In the genomic region with DNA sequence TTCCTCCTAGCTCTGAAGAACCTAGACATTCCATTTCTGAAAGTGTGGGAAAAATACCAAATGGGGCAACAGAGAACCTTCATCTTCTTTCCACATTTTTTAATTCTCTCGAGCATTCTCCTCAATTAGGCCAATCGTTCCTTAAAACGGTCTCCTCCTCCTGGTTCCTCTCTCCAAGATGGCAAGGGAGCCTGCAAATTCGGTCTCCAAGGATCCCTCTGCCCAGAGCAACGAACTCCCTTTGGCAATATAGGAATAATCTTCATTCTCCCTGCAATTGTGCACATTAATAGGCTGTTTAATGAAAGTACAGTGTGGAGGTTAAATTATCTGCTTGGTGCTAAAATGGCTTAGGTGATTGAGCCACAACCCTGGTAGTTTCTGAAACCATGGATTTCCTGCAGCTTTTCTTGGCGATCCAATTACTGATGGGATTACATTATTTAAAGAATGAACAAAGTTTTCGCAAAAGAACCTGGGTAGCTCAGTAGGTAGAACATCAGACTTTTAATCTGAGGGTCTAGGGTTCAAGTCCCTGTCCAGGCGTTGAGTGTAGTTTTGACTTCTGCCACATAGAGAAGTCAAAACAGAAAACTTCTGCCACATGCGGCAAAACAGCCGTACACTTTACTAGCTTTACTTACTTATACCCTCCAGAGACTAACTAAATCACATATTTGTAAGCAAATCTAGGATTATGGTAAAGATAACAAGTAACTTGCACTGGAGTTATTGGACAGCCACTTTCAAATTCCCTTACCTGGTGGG, we compare ENCODE assay signal across 15 cellular contexts.
DNase-seq lines count a peak whose midpoint lies in the region; ATAC-seq, FAIRE-seq and TF ChIP-seq lines count a peak whose summit lies in the region.
"Had no signal": no experiment of that assay in that cellular context is flagged by ENCODE, and none has a peak within 500 bp of the region (broad histone marks: within the 10 kb centered on the region; RNA-seq: fewer than 3 reads in every experiment).

No MANE protein-coding gene starts in this region.

- FAIRE-seq in G401.6 (lab: Jason Lieb, UNC) = peak; percentile 96

- intact Hi-C loops in mucosa of descending colon (cut with DNase I, micrococcal nuclease) = no loop called here

- peak overlapping the region; percentile 31; the same call in 1 of the 2 replicates for H3K4me3 ChIP-seq in iPS-18c (ENCODE audit: insufficient read depth, low read depth, low read length)
- H3K4me3 ChIP-seq in mucosa of descending colon = no peak overlapping the region
- H3K4me3 ChIP-seq: colonic mucosa, smooth muscle cell had no signal

- DNase-seq in HT-29 (ENCODE audit: low spot score) (peak; percentile 11), RPMI7951 (ENCODE audit: low read depth) (peak; percentile 36), cortex of kidney (lab: John Stamatoyannopoulos, UW) (no peak), mucosa of descending colon (no peak)
- DNase-seq: activated CD4-positive, alpha-beta T cell treated with anti-CD3 and anti-CD28 coated beads for 48 hours; activated T-cell treated with anti-CD3 and anti-CD28 coated beads, Interleukin-2, amount 50 U/mL, for 48 hours; amniotic stem cell; CD8-positive, alpha-beta T cell; colonic mucosa; NCI-H2171 treated with DMSO at 0.1 percent for 48 hours had no signal

- ATAC-seq in GM21528 (IDR thresholded peaks at IDR 0.05; ENCODE audit: low FRiP score, unreplicated experiment) (no peak), mucosa of descending colon (no peak)
- ATAC-seq: CD8-positive, alpha-beta T cell had no signal

- H3K9me3 ChIP-seq in iPS-18c (ENCODE audit: control insufficient read depth, insufficient read depth, low read length) (peaks cover 2% of the 10 kb centered on the region), mucosa of descending colon (no peaks in the 10 kb centered on the region)
- H3K9me3 ChIP-seq: colonic mucosa, neutrophil had no signal

- no peaks in the 10 kb centered on the region for H3K36me3 ChIP-seq in mucosa of descending colon (ENCODE audit: low read depth)
- H3K36me3 ChIP-seq: colonic mucosa, neutrophil had no signal

- H3K4me1 ChIP-seq in mucosa of descending colon (ENCODE audit: low read depth) = no peaks in the 10 kb centered on the region
- H3K4me1 ChIP-seq: colonic mucosa had no signal

- no peak for TF ChIP-seq CTCF in mucosa of descending colon (IDR thresholded peaks at IDR 0.05)

Comparison
In these comparisons a context has a peak if more than half of its experiments do, and no peak if none do; other contexts are left out.
1. DNase-seq: peak in HT-29 (single experiment) and RPMI7951 (single experiment); none in cortex of kidney (single experiment) and mucosa of descending colon (0 of 3).